ENCODE assay signal across 22 cellular contexts in the genomic region with DNA sequence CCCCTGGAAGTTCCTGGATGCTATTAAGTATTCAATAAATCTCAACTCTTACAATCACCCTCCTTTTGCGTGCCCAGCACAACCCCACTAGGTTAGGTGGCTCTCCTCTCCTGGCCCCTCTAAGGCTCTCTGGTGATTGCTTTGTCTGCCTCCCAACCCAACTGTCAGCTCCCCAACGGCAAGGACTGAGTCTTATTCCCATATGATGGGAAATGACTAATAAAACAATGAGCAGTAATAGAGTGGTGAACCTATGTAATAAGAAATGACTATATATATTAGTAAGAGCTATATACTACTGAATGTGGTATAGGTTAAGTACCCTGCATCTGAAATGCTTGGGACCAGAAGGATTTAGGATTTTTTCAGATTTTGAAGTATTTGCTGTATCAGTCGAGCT. TPM values are rescaled to one million over a fixed set of nuclear protein-coding genes. Genes with fewer than 3 reads are reported as not detected.
A peak's percentile ranks its signal among the peaks of the same experiment; 100 is the strongest.
DNase-seq lines count a peak whose midpoint lies in the region; ATAC-seq, FAIRE-seq and TF ChIP-seq lines count a peak whose summit lies in the region.
"Had no signal": no experiment of that assay in that cellular context is flagged by ENCODE, and none has a peak within 500 bp of the region (broad histone marks: within the 10 kb centered on the region; RNA-seq: fewer than 3 reads in every experiment).

No MANE protein-coding gene starts in this region.

- DNase-seq in activated naive CD4-positive, alpha-beta T cell treated with anti-CD3 and anti-CD28 coated beads, Interleukin-2, amount 50 U/mL, for 72 hours (ENCODE audit: low spot score in 2 of 2): no peak
- no peak for DNase-seq in activated naive CD4-positive, alpha-beta T cell treated with anti-CD3 and anti-CD28 coated beads, Interleukin-2, amount 10 ng/mL, durations not matched to agents 7 days and 5 days
- DNase-seq in activated naive CD8-positive, alpha-beta T cell treated with anti-CD3 and anti-CD28 coated beads, Interleukin-2, amount 50 U/mL, for 24 hours: no peak
- DNase-seq in osteoblast (ENCODE audit: insufficient read length, low spot score, missing footprints): peak; percentile 83
- DNase-seq in vagina (ENCODE audit: extremely low spot score in 2 of 2): no peak
- no peak for DNase-seq in SHP77 treated with DMSO at 0.1 percent for 48 hours (lab: John Stamatoyannopoulos, UW)
- DNase-seq in T-cell: no peak
- no peak for DNase-seq in GM19239 (ENCODE audit: insufficient read length, low spot score)
- DNase-seq: activated CD8-positive, alpha-beta memory T cell treated with anti-CD3 and anti-CD28 coated beads, Interleukin-2, amount 50 U/mL, for 4 hours; activated naive CD4-positive, alpha-beta T cell; islet precursor cell; naive B cell; NCI-H1436 treated with DMSO at 0.1 percent for 48 hours; NCI-H2171 treated with DMSO at 0.1 percent for 48 hours; PC-9; stimulated activated CD4-positive, alpha-beta T cell treated with anti-CD3 and anti-CD28 coated beads, Interleukin-2, amount 100 ng/mL, for 24 hours had no signal

- FAIRE-seq in GM19239 (lab: Jason Lieb, UNC): no peak
- FAIRE-seq: colon, endometrium, GM12891 had no signal

- TF ChIP-seq POLR2A in vagina (IDR thresholded peaks at IDR 0.05): no peak

- peak; percentile 56 to 71 for ATAC-seq in activated naive CD4-positive, alpha-beta T cell treated with anti-CD3 and anti-CD28 coated beads, Interleukin-2, amount 50 U/mL, for 72 hours
- ATAC-seq in activated naive CD8-positive, alpha-beta T cell treated with anti-CD3 and anti-CD28 coated beads, Interleukin-2, amount 50 U/mL, for 24 hours: peak; percentile 42
- ATAC-seq in T-cell (replicated peaks in 1 of 4): no peak
- ATAC-seq: HCT116 had no signal

- POLR2A ChIA-PET in T-cell (lab: Charles Lee): no interaction called here

- peaks cover 68% of the 10 kb centered on the region for H3K79me2 ChIP-seq in osteoblast (ENCODE audit: insufficient read depth, low read length)

- H3K9me3 Mint-ChIP-seq in activated naive CD4-positive, alpha-beta T cell treated with anti-CD3 and anti-CD28 coated beads, Interleukin-2, amount 50 U/mL, for 72 hours: no peaks in the 10 kb centered on the region
- no peaks in the 10 kb centered on the region for H3K9me3 Mint-ChIP-seq in activated naive CD4-positive, alpha-beta T cell treated with anti-CD3 and anti-CD28 coated beads, Interleukin-2, amount 10 ng/mL, durations not matched to agents 7 days and 5 days
- H3K9me3 Mint-ChIP-seq in activated naive CD8-positive, alpha-beta T cell treated with anti-CD3 and anti-CD28 coated beads, Interleukin-2, amount 50 U/mL, for 24 hours: no peaks in the 10 kb centered on the region
- no peaks in the 10 kb centered on the region for H3K9me3 Mint-ChIP-seq in T-cell
- H3K9me3 Mint-ChIP-seq: naive B cell had no signal

- peaks cover 12 to 13% of the 10 kb centered on the region in 2 donors for H3K36me3 Mint-ChIP-seq in activated naive CD4-positive, alpha-beta T cell treated with anti-CD3 and anti-CD28 coated beads, Interleukin-2, amount 50 U/mL, for 72 hours
- peaks cover 55% of the 10 kb centered on the region for H3K36me3 Mint-ChIP-seq in activated naive CD4-positive, alpha-beta T cell treated with anti-CD3 and anti-CD28 coated beads, Interleukin-2, amount 10 ng/mL, durations not matched to agents 7 days and 5 days
- H3K36me3 Mint-ChIP-seq in activated naive CD8-positive, alpha-beta T cell treated with anti-CD3 and anti-CD28 coated beads, Interleukin-2, amount 50 U/mL, for 24 hours (ENCODE audit: low read depth): peaks cover 22% of the 10 kb centered on the region
- H3K36me3 Mint-ChIP-seq in T-cell: peaks cover 56% of the 10 kb centered on the region

- no peaks in the 10 kb centered on the region for H4K20me1 ChIP-seq in osteoblast (ENCODE audit: insufficient read depth, low read length)

- H3K27ac Mint-ChIP-seq in activated naive CD4-positive, alpha-beta T cell treated with anti-CD3 and anti-CD28 coated beads, Interleukin-2, amount 50 U/mL, for 72 hours: no peak overlapping the region
- H3K27ac Mint-ChIP-seq in activated naive CD4-positive, alpha-beta T cell treated with anti-CD3 and anti-CD28 coated beads, Interleukin-2, amount 10 ng/mL, durations not matched to agents 7 days and 5 days: no peak overlapping the region
- no peak overlapping the region for H3K27ac Mint-ChIP-seq in activated naive CD8-positive, alpha-beta T cell treated with anti-CD3 and anti-CD28 coated beads, Interleukin-2, amount 50 U/mL, for 24 hours
- H3K27ac Mint-ChIP-seq in T-cell: no peak overlapping the region

- H3K27ac ChIP-seq in osteoblast (ENCODE audit: low read depth, low read length): peak overlapping the region; percentile 81
- peak overlapping the region; percentile 83 for H3K27ac ChIP-seq in vagina
- H3K27ac ChIP-seq: parathyroid adenoma, PC-9 had no signal

- H3K4me1 ChIP-seq in osteoblast (ENCODE audit: insufficient read depth, low read length) (peaks cover 64% of the 10 kb centered on the region), vagina (peaks cover 76% of the 10 kb centered on the region)

- H3K27me3 Mint-ChIP-seq in activated naive CD4-positive, alpha-beta T cell treated with anti-CD3 and anti-CD28 coated beads, Interleukin-2, amount 10 ng/mL, durations not matched to agents 7 days and 5 days: no peaks in the 10 kb centered on the region
- no peaks in the 10 kb centered on the region for H3K27me3 Mint-ChIP-seq in activated naive CD8-positive, alpha-beta T cell treated with anti-CD3 and anti-CD28 coated beads, Interleukin-2, amount 50 U/mL, for 24 hours
- H3K27me3 Mint-ChIP-seq in T-cell: no peaks in the 10 kb centered on the region
- H3K27me3 Mint-ChIP-seq: naive B cell had no signal

- no peak overlapping the region for H3K4me3 Mint-ChIP-seq in activated naive CD4-positive, alpha-beta T cell treated with anti-CD3 and anti-CD28 coated beads, Interleukin-2, amount 10 ng/mL, durations not matched to agents 7 days and 5 days
- no peak overlapping the region for H3K4me3 Mint-ChIP-seq in activated naive CD8-positive, alpha-beta T cell treated with anti-CD3 and anti-CD28 coated beads, Interleukin-2, amount 50 U/mL, for 24 hours
- no peak overlapping the region for H3K4me3 Mint-ChIP-seq in T-cell

- H2AFZ ChIP-seq in osteoblast (ENCODE audit: low read length): no peak overlapping the region
- H2AFZ ChIP-seq: parathyroid adenoma, PC-9 had no signal

- CTCF ChIA-PET in activated naive CD4-positive, alpha-beta T cell treated with anti-CD3 and anti-CD28 coated beads, Interleukin-2, amount 10 ng/mL, durations not matched to agents 7 days and 5 days (lab: Charles Lee): no interaction called here
- CTCF ChIA-PET in T-cell (lab: Charles Lee): no interaction called here

- intact Hi-C loops in vagina (cut with DNase I): no loop called here

- TF ChIP-seq CTCF in osteoblast (IDR thresholded peaks at IDR 0.05; ENCODE audit: extremely low read depth, low read depth, low read length): no peak
- TF ChIP-seq CTCF in vagina (IDR thresholded peaks at IDR 0.05): no peak

- H3K36me3 ChIP-seq in osteoblast (ENCODE audit: insufficient read depth, low read length) (peaks cover 31% of the 10 kb centered on the region), vagina (peaks cover 0 to 17% of the 10 kb centered on the region in 2 donors)

- peaks cover 53% of the 10 kb centered on the region for H3K4me1 Mint-ChIP-seq in activated naive CD4-positive, alpha-beta T cell treated with anti-CD3 and anti-CD28 coated beads, Interleukin-2, amount 10 ng/mL, durations not matched to agents 7 days and 5 days
- peaks cover 60% of the 10 kb centered on the region for H3K4me1 Mint-ChIP-seq in activated naive CD8-positive, alpha-beta T cell treated with anti-CD3 and anti-CD28 coated beads, Interleukin-2, amount 50 U/mL, for 24 hours
- peaks cover 55 to 66% (median 60%) of the 10 kb centered on the region in 3 donors for H3K4me1 Mint-ChIP-seq in T-cell

- no peaks in the 10 kb centered on the region for H3K27me3 ChIP-seq in osteoblast (ENCODE audit: insufficient read depth, low read length)
- no peaks in the 10 kb centered on the region for H3K27me3 ChIP-seq in vagina

- H3K4me3 ChIP-seq in osteoblast (ENCODE audit: insufficient read depth, low read length) (no peak overlapping the region), vagina (no peak overlapping the region)
- H3K4me3 ChIP-seq: lung, PC-9 had no signal

- no peak overlapping the region for H3K4me2 ChIP-seq in osteoblast (ENCODE audit: insufficient read depth, low read length)
- H3K4me2 ChIP-seq: PC-9 had no signal

- H3K9me3 ChIP-seq in osteoblast (ENCODE audit: low read depth, low read length) (no peaks in the 10 kb centered on the region), vagina (no peaks in the 10 kb centered on the region)

RNA-seq across cellular contexts. Expression of gene APPL2, which starts 8.1 kb away (rescaled TPM):
- 10 to 100 TPM; 17.2 to 19.3 TPM for total RNA-seq in activated naive CD4-positive, alpha-beta T cell treated with anti-CD3 and anti-CD28 coated beads, Interleukin-2, amount 50 U/mL, for 72 hours
- total RNA-seq in osteoblast (67.0 and 91.3 TPM in 2 replicates), vagina (48.1 TPM), T-cell (10 to 100 TPM; 41.1 to 59.6 (median 53.1) TPM)

Comparison
In these comparisons a context has a peak if more than half of its experiments do, and no peak if none do; other contexts are left out.
1. ATAC-seq: peak in activated naive CD4-positive, alpha-beta T cell treated with anti-CD3 and anti-CD28 coated beads, Interleukin-2, amount 50 U/mL, for 72 hours (2 of 2) and activated naive CD8-positive, alpha-beta T cell treated with anti-CD3 and anti-CD28 coated beads, Interleukin-2, amount 50 U/mL, for 24 hours (single experiment); none in T-cell (0 of 4).